13 cellular contexts compared by ENCODE assay signal in the genomic region with DNA sequence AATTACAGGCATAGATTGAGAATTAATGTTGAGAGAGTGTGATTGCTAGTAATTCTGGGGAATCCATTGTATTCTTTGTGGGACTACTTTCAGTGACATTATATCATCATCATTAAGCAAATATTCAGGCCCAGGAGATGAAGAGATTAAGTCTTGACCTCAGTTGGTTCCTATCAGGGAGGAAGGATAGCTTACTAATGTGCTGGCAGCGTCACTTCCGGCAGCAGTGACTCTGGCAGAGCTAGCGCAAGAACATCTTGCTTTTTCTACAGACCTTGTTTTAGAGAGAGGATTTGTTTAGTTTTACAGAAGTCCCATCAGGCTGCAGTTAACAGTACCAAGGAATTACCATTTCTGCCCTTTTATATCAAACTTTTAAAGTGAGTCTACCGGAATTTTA. TPM values are rescaled to one million over a fixed set of nuclear protein-coding genes. Genes with fewer than 3 reads are reported as not detected.
DNase-seq lines count a peak whose midpoint lies in the region; ATAC-seq, FAIRE-seq and TF ChIP-seq lines count a peak whose summit lies in the region.
"Had no signal": no experiment of that assay in that cellular context is flagged by ENCODE, and none has a peak within 500 bp of the region (broad histone marks: within the 10 kb centered on the region; RNA-seq: fewer than 3 reads in every experiment).

No MANE protein-coding gene starts in this region.

- CTCF ChIA-PET in activated CD4-positive, alpha-beta memory T cell treated with anti-CD3 and anti-CD28 coated beads for 36 hours (lab: Charles Lee): no interaction called here

- no peaks in the 10 kb centered on the region for H3F3A ChIP-seq in smooth muscle cell (ENCODE audit: low read depth)

- TF ChIP-seq POLR2A in H54 (IDR thresholded peaks at IDR 0.05; ENCODE audit: low read depth, low read length) (no peak), heart left ventricle (IDR thresholded peaks at IDR 0.05) (no peak)

- no peaks in the 10 kb centered on the region for H3K27me3 Mint-ChIP-seq in activated CD4-positive, alpha-beta memory T cell treated with anti-CD3 and anti-CD28 coated beads for 36 hours

- POLR2A ChIA-PET in activated CD4-positive, alpha-beta memory T cell treated with anti-CD3 and anti-CD28 coated beads for 36 hours (lab: Charles Lee): interaction anchor here (1.3 kb wide), 1 partner anchor 20 kb away, joined by 3 read pairs; the partner anchor contains the start of genes NMRK1 and OSTF1

- H3K9ac ChIP-seq in smooth muscle cell (ENCODE audit: low read depth): no peak overlapping the region

- intact Hi-C loops in activated CD4-positive, alpha-beta memory T cell treated with anti-CD3 and anti-CD28 coated beads for 36 hours (cut with micrococcal nuclease): no loop called here
- intact Hi-C loops in heart left ventricle (cut with DNase I): no loop called here

- no peaks in the 10 kb centered on the region for H3K9me3 Mint-ChIP-seq in activated CD4-positive, alpha-beta memory T cell treated with anti-CD3 and anti-CD28 coated beads for 36 hours

- ATAC-seq in heart left ventricle: peak; percentile 24 to 88 (median 76)

- H4K20me1 ChIP-seq in smooth muscle cell (ENCODE audit: low read depth): peaks cover 57% of the 10 kb centered on the region

- peak overlapping the region; percentile 16 for H3K27ac Mint-ChIP-seq in activated CD4-positive, alpha-beta memory T cell treated with anti-CD3 and anti-CD28 coated beads for 36 hours

- peak overlapping the region; percentile 33 for H3K4me2 ChIP-seq in smooth muscle cell

- no peak overlapping the region for H2AFZ ChIP-seq in smooth muscle cell (ENCODE audit: low read depth)

- H3K36me3 ChIP-seq in heart left ventricle (no peaks in the 10 kb centered on the region), smooth muscle cell (ENCODE audit: low read depth) (no peaks in the 10 kb centered on the region)

- 40 to 61% (median 52%) methylated on average over 4 of the region's 4 CpGs for WGBS in heart left ventricle, 4 donors
- 40% methylated on average over 4 of the region's 4 CpGs for WGBS in smooth muscle cell (ENCODE audit: low lambda C conversion rate)

- H3K9me3 ChIP-seq in heart left ventricle (no peaks in the 10 kb centered on the region), smooth muscle cell (replicated peaks; ENCODE audit: low read depth) (no peaks in the 10 kb centered on the region)

- H3K4me3 ChIP-seq in heart left ventricle (no peak overlapping the region), smooth muscle cell (no peak overlapping the region)
- H3K4me3 ChIP-seq: skin epidermis had no signal

- TF ChIP-seq CTCF in heart left ventricle (IDR thresholded peaks at IDR 0.05) (no peak), smooth muscle cell (IDR thresholded peaks at IDR 0.05; ENCODE audit: borderline replicate concordance, insufficient read depth, poor library complexity, severe bottlenecking) (no peak), GM13977 (IDR thresholded peaks at IDR 0.05; ENCODE audit: extremely low read depth, insufficient read depth, missing control alignments) (no peak)

- peaks cover 0 to 86% (median 22%) of the 10 kb centered on the region in 12 donors for H3K4me1 ChIP-seq in heart left ventricle
- H3K4me1 ChIP-seq in smooth muscle cell (ENCODE audit: low read depth): peaks cover 3% of the 10 kb centered on the region

- DNase-seq in H54 (ENCODE audit: insufficient read length, low spot score) (peak; percentile 29), heart left ventricle (peak; percentile 44 to 70 (median 53)), smooth muscle cell (lab: John Stamatoyannopoulos, UW; ENCODE audit: unreplicated experiment) (no peak), G401 (ENCODE audit: low spot score) (no peak), DMS153 (lab: John Stamatoyannopoulos, UW) (no peak), GM13977 (ENCODE audit: low spot score) (no peak)
- no peak for DNase-seq in activated CD4-positive, alpha-beta memory T cell treated with anti-CD3 and anti-CD28 coated beads for 36 hours
- DNase-seq: GOT3, NCI-H2081, SHP77 had no signal

- peaks cover 5% of the 10 kb centered on the region for H3K36me3 Mint-ChIP-seq in activated CD4-positive, alpha-beta memory T cell treated with anti-CD3 and anti-CD28 coated beads for 36 hours

- in situ Hi-C loops in G401 (cut with HindIII; ENCODE audit: low sequenced_read_pairs): no loop called here
- in situ Hi-C loops in GM13977 (cut with MboI; ENCODE audit: low pct_unique_long_range_greater_than_20kb, low sequenced_read_pairs, unreplicated experiment): no loop called here

- FAIRE-seq in H54 (lab: Jason Lieb, UNC): peak; percentile 33
- FAIRE-seq: colon, keratinocyte had no signal

- H3K4me1 Mint-ChIP-seq in activated CD4-positive, alpha-beta memory T cell treated with anti-CD3 and anti-CD28 coated beads for 36 hours (ENCODE audit: low read depth): peaks cover 63% of the 10 kb centered on the region

- H3K27ac ChIP-seq in heart left ventricle (peak overlapping the region in 9 of 12 donors; percentile 2 to 53 (median 18)), smooth muscle cell (ENCODE audit: low read depth) (peak overlapping the region; percentile 58)

- peaks cover 36% of the 10 kb centered on the region for H3K79me2 ChIP-seq in smooth muscle cell (ENCODE audit: low read depth)

- H3K4me3 Mint-ChIP-seq in activated CD4-positive, alpha-beta memory T cell treated with anti-CD3 and anti-CD28 coated beads for 36 hours: no peak overlapping the region

- no peaks in the 10 kb centered on the region for H3K27me3 ChIP-seq in heart left ventricle
- no peaks in the 10 kb centered on the region for H3K27me3 ChIP-seq in smooth muscle cell (ENCODE audit: low read depth)

RNA-seq across cellular contexts. Expression of gene OSTF1, which starts 20.3 kb away (rescaled TPM):
- total RNA-seq in activated CD4-positive, alpha-beta memory T cell treated with anti-CD3 and anti-CD28 coated beads for 36 hours: 100 to 1,000 TPM; 151 TPM
- total RNA-seq in heart left ventricle (10 to 100 TPM; 16.7 to 53.6 (median 23.9) TPM), smooth muscle cell (41.5 and 44.5 TPM in 2 replicates)
- polyA plus RNA-seq in heart left ventricle (10 to 100 TPM; 19.8 to 26.9 TPM), smooth muscle cell (40.6 and 44.2 TPM in 2 replicates)
- total RNA-seq in G401 (2014; rRNA removed; shearing (Covaris generic)): 10.0 and 14.0 TPM in 2 replicates

RNA-seq across cellular contexts. Expression of gene NMRK1, which starts 20.6 kb away (rescaled TPM):
- 10 to 100 TPM; 35.3 to 41.2 TPM for total RNA-seq in activated CD4-positive, alpha-beta memory T cell treated with anti-CD3 and anti-CD28 coated beads for 36 hours
- total RNA-seq in heart left ventricle (10 to 100 TPM in 5 of 9 donors, 1 to 10 TPM in 4; 5.5 to 15.1 (median 10.6) TPM), smooth muscle cell (12.3 and 20.4 TPM in 2 replicates)
- polyA plus RNA-seq in heart left ventricle (10 to 100 TPM; 11.8 to 25.0 TPM), smooth muscle cell (14.1 and 16.4 TPM in 2 replicates)
- 2.7 and 7.4 TPM in 2 replicates for total RNA-seq in G401 (2014; rRNA removed; shearing (Covaris generic))

Comparison
In these comparisons a context has a peak if more than half of its experiments do, and no peak if none do; other contexts are left out.
1. DNase-seq: peak in H54 (single experiment) and heart left ventricle (5 of 5); none in activated CD4-positive, alpha-beta memory T cell treated with anti-CD3 and anti-CD28 coated beads for 36 hours (single experiment), smooth muscle cell (single experiment), G401 (single experiment), DMS153 (single experiment) and GM13977 (single experiment).